In the genomic region with DNA sequence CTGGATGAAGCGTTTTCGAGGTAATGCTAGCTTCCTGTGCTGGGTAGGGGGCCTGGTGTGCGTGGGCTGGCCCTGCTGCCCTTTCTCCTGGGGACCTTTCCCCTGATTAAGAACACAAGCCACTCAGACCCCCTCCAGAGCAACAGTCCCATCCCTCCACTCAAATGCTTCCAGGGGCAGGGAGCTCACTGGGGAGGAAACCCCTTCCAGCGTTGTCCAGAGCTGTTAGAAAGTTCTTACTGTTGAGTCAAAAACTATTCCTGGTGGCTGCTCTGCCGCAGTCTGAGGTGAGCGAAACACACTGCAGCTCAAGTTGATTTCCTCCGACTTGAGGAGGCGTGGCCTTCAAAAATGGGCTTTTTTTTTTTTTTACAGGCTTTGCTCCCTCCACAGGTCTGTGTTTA, we compare ENCODE assay signal across 10 cellular contexts. TPM values are rescaled to one million over a fixed set of nuclear protein-coding genes. Genes with fewer than 3 reads are reported as not detected.
A peak's percentile ranks its signal among the peaks of the same experiment; 100 is the strongest.
DNase-seq lines count a peak whose midpoint lies in the region; ATAC-seq lines count a peak whose summit lies in the region.
"Had no signal": no experiment of that assay in that cellular context is flagged by ENCODE, and none has a peak within 500 bp of the region (broad histone marks: within the 10 kb centered on the region; RNA-seq: fewer than 3 reads in every experiment).

No MANE protein-coding gene starts in this region.

- no peak for ATAC-seq in HG03280 (IDR thresholded peaks at IDR 0.05; ENCODE audit: unreplicated experiment)
- no peak for ATAC-seq in GM19452 (IDR thresholded peaks at IDR 0.05; ENCODE audit: unreplicated experiment)
- ATAC-seq: HepG2 had no signal

- CTCF ChIA-PET in activated naive CD4-positive, alpha-beta T cell treated with anti-CD3 and anti-CD28 coated beads for 36 hours (lab: Charles Lee): interaction anchor here (0.6 to 4.6 kb wide), 13 partner anchors 8 to 190 kb away, joined by 3 to 48 read pairs (median 5); no protein-coding TSS in a partner anchor

- H3K9me3 Mint-ChIP-seq in T-helper 1 cell treated with Interleukin-12 subunit alpha and Interleukin-12 subunit beta and Interleukin-4 antibody, amounts not matched to agents 30 μg/mL and 1 μg/mL, for 36 hours: no peaks in the 10 kb centered on the region
- H3K9me3 Mint-ChIP-seq in activated naive CD4-positive, alpha-beta T cell treated with anti-CD3 and anti-CD28 coated beads for 36 hours: no peaks in the 10 kb centered on the region

- H3K4me3 Mint-ChIP-seq in T-helper 1 cell treated with Interleukin-12 subunit alpha and Interleukin-12 subunit beta and Interleukin-4 antibody, amounts not matched to agents 30 μg/mL and 1 μg/mL, for 36 hours: peak overlapping the region; percentile 13
- peak overlapping the region; percentile 42 for H3K4me3 Mint-ChIP-seq in activated naive CD4-positive, alpha-beta T cell treated with anti-CD3 and anti-CD28 coated beads for 36 hours

- peak overlapping the region; percentile 98 for H3K27ac ChIP-seq in substantia nigra (ENCODE audit: low read depth, low read length, poor library complexity, severe bottlenecking)

- peaks cover 41% of the 10 kb centered on the region for H3K4me1 Mint-ChIP-seq in T-helper 1 cell treated with Interleukin-12 subunit alpha and Interleukin-12 subunit beta and Interleukin-4 antibody, amounts not matched to agents 30 μg/mL and 1 μg/mL, for 36 hours (ENCODE audit: low read depth)
- peaks cover 94% of the 10 kb centered on the region for H3K4me1 Mint-ChIP-seq in activated naive CD4-positive, alpha-beta T cell treated with anti-CD3 and anti-CD28 coated beads for 36 hours (ENCODE audit: low read depth)

- H3K36me3 Mint-ChIP-seq in T-helper 1 cell treated with Interleukin-12 subunit alpha and Interleukin-12 subunit beta and Interleukin-4 antibody, amounts not matched to agents 30 μg/mL and 1 μg/mL, for 36 hours (ENCODE audit: low read depth): peaks cover 15% of the 10 kb centered on the region
- peaks cover 8% of the 10 kb centered on the region for H3K36me3 Mint-ChIP-seq in activated naive CD4-positive, alpha-beta T cell treated with anti-CD3 and anti-CD28 coated beads for 36 hours (ENCODE audit: low read depth)

- peak overlapping the region; percentile 62 for H3K27ac Mint-ChIP-seq in T-helper 1 cell treated with Interleukin-12 subunit alpha and Interleukin-12 subunit beta and Interleukin-4 antibody, amounts not matched to agents 30 μg/mL and 1 μg/mL, for 36 hours
- H3K27ac Mint-ChIP-seq in activated naive CD4-positive, alpha-beta T cell treated with anti-CD3 and anti-CD28 coated beads for 36 hours: peak overlapping the region; percentile 96

- no peaks in the 10 kb centered on the region for H3K27me3 Mint-ChIP-seq in T-helper 1 cell treated with Interleukin-12 subunit alpha and Interleukin-12 subunit beta and Interleukin-4 antibody, amounts not matched to agents 30 μg/mL and 1 μg/mL, for 36 hours (ENCODE audit: low read depth)
- H3K27me3 Mint-ChIP-seq in activated naive CD4-positive, alpha-beta T cell treated with anti-CD3 and anti-CD28 coated beads for 36 hours (ENCODE audit: low read depth): no peaks in the 10 kb centered on the region

- DNase-seq in activated naive CD4-positive, alpha-beta T cell treated with anti-CD3 and anti-CD28 coated beads for 36 hours: peak; percentile 78
- DNase-seq in left kidney (ENCODE audit: low read depth, low spot score) (peak; percentile 61), substantia nigra (lab: John Stamatoyannopoulos, UW) (no peak), islet precursor cell (no peak)
- DNase-seq: activated gamma-delta T cell treated with Interleukin-2 at 50 U/mL for 16 hours, SK-N-SH had no signal

- intact Hi-C loops in activated naive CD4-positive, alpha-beta T cell treated with anti-CD3 and anti-CD28 coated beads for 36 hours (cut with micrococcal nuclease): no loop called here

RNA-seq across cellular contexts. Expression of a gene that starts 21.8 kb away (rescaled TPM):
- 10 to 100 TPM; 19.1 to 19.7 TPM for total RNA-seq in activated naive CD4-positive, alpha-beta T cell treated with anti-CD3 and anti-CD28 coated beads for 36 hours

RNA-seq across cellular contexts. Expression of a gene that starts 51.4 kb away (rescaled TPM):
- 1 to 10 TPM; 4.9 to 6.3 TPM for total RNA-seq in activated naive CD4-positive, alpha-beta T cell treated with anti-CD3 and anti-CD28 coated beads for 36 hours

Comparison
In these comparisons a context has a peak if more than half of its experiments do, and no peak if none do; other contexts are left out.
1. DNase-seq: peak in activated naive CD4-positive, alpha-beta T cell treated with anti-CD3 and anti-CD28 coated beads for 36 hours (single experiment) and left kidney (single experiment); none in substantia nigra (0 of 49) and islet precursor cell (single experiment).